Comparison of ENCODE assay signal across 18 cellular contexts in genomic region chr20:41260734-41261220, GRCh38.
"Had no signal": no experiment of that assay in that cellular context is flagged by ENCODE, and none has a peak within 500 bp of the region (broad histone marks: within the 10 kb centered on the region; RNA-seq: fewer than 3 reads in every experiment).

No MANE protein-coding gene starts in this region.

- H3K27me3 ChIP-seq: colonic mucosa, gastroesophageal sphincter, hepatocyte, stomach, vagina had no signal

- H3K36me3 ChIP-seq: colonic mucosa, neutrophil, vagina had no signal

- H3K4me3 ChIP-seq: colonic mucosa, gastroesophageal sphincter, hepatocyte, mucosa of descending colon, stomach, vagina had no signal

- H3K79me2 ChIP-seq: hepatocyte had no signal

- H3K27ac ChIP-seq: colonic mucosa, hepatocyte, neutrophil, vagina had no signal

- FAIRE-seq: small intestine had no signal

- H3K9me3 ChIP-seq: colonic mucosa, gastroesophageal sphincter, mucosa of descending colon, neutrophil, stomach, vagina had no signal

- H3K4me1 ChIP-seq: colonic mucosa had no signal

- H3K36me3 Mint-ChIP-seq: naive thymus-derived CD8-positive, alpha-beta T cell; type B pancreatic cell had no signal

- H3K9me3 Mint-ChIP-seq: naive thymus-derived CD8-positive, alpha-beta T cell; type B pancreatic cell had no signal

- H3K27ac Mint-ChIP-seq: naive thymus-derived CD8-positive, alpha-beta T cell; type B pancreatic cell had no signal

- H3K27me3 Mint-ChIP-seq: naive thymus-derived CD8-positive, alpha-beta T cell; type B pancreatic cell had no signal

- DNase-seq: cerebellar nuclear complex; colonic mucosa; effector CD4-positive, alpha-beta T cell; glutamatergic neuron; left colon; mammary epithelial cell; mucosa of descending colon; naive thymus-derived CD8-positive, alpha-beta T cell; small intestine; stimulated activated CD4-positive, alpha-beta T cell treated with anti-CD3 and anti-CD28 coated beads, Interleukin-12 subunit alpha, Interleukin-12 subunit beta, amount 100 ng/mL, for 4 hours; stimulated activated naive CD4-positive, alpha-beta T cell; stomach had no signal

- H2AFZ ChIP-seq: hepatocyte had no signal

- ATAC-seq: esophagus mucosa; gastroesophageal sphincter; left colon; mucosa of descending colon; naive thymus-derived CD8-positive, alpha-beta T cell had no signal

- H3K4me1 Mint-ChIP-seq: naive thymus-derived CD8-positive, alpha-beta T cell had no signal

- H3K4me2 ChIP-seq: hepatocyte had no signal

- H3K4me3 Mint-ChIP-seq: naive thymus-derived CD8-positive, alpha-beta T cell; type B pancreatic cell had no signal
